Comparison of ENCODE assay signal across 10 cellular contexts in genomic region chr4:83561381-83561780, GRCh38. TPM values are rescaled to one million over a fixed set of nuclear protein-coding genes. Genes with fewer than 3 reads are reported as not detected.
DNase-seq lines count a peak whose midpoint lies in the region; ATAC-seq and TF ChIP-seq lines count a peak whose summit lies in the region.
"Had no signal": no experiment of that assay in that cellular context is flagged by ENCODE, and none has a peak within 500 bp of the region (broad histone marks: within the 10 kb centered on the region; RNA-seq: fewer than 3 reads in every experiment).

No MANE protein-coding gene starts in this region.

- ATAC-seq in HCT116 = peak; percentile 78
- ATAC-seq in activated T-helper 17 cell treated with anti-CD3 and anti-CD28 coated beads, Interleukin-2, amount 50 U/mL, for 72 hours (replicated peaks) = peak; percentile 78

- TF ChIP-seq POLR2A in HCT116 (IDR thresholded peaks at IDR 0.05; ENCODE audit: borderline replicate concordance, extremely low read depth, insufficient read depth, insufficient read length) = no peak

- H3K4me1 ChIP-seq in HCT116 (ENCODE audit: control insufficient read depth in 1 of 2, insufficient read depth in 2 of 2, low read length in 2 of 2) = peaks cover 33 to 56% of the 10 kb centered on the region in 2 experiments

- peak overlapping the region; percentile 17 for H3K9ac ChIP-seq in HCT116 (ENCODE audit: low read length)

- TF ChIP-seq RAD21 in HCT116 (IDR thresholded peaks at IDR 0.05; ENCODE audit: low read depth) = no peak

- H3K9me3 ChIP-seq in HCT116 (ENCODE audit: control insufficient read depth in 1 of 2, insufficient read depth in 1 of 2, low read depth in 1 of 2, low read length in 2 of 2) = no peaks in the 10 kb centered on the region

- H3K36me3 Mint-ChIP-seq in activated T-helper 17 cell treated with anti-CD3 and anti-CD28 coated beads, Interleukin-2, amount 50 U/mL, for 72 hours (ENCODE audit: low read depth) = no peaks in the 10 kb centered on the region

- H3K27ac ChIP-seq in HCT116 (ENCODE audit: low read depth, low read length) = no peak overlapping the region

- POLR2A ChIA-PET in HCT116 (lab: Charles Lee) = no interaction called here

- H4K20me1 ChIP-seq in HCT116 (ENCODE audit: insufficient read depth) = peaks cover 7% of the 10 kb centered on the region; the same call in 1 of the 2 replicates

- in situ Hi-C loops in GM13976 (cut with MboI; ENCODE audit: low sequenced_read_pairs, unreplicated experiment) = no loop called here

- peaks cover 41% of the 10 kb centered on the region for H3K79me2 ChIP-seq in HCT116 (ENCODE audit: insufficient read depth, low read length)

- H3K27ac Mint-ChIP-seq in activated T-helper 17 cell treated with anti-CD3 and anti-CD28 coated beads, Interleukin-2, amount 50 U/mL, for 72 hours = no peak overlapping the region

- CTCF ChIA-PET in HCT116 (lab: Charles Lee) = no interaction called here

- DNase-seq in AG09309 (ENCODE audit: low read depth) (peak; percentile 27), HCT116 (ENCODE audit: low read depth, low spot score) (peak; percentile 80), kidney tubule cell (ENCODE audit: low spot score) (peak; percentile 87), occipital lobe (lab: John Stamatoyannopoulos, UW) (no peak), GM13976 (ENCODE audit: low spot score) (no peak), OCI-M2 (lab: John Stamatoyannopoulos, UW; ENCODE audit: unreplicated experiment) (no peak), AML-193 (lab: John Stamatoyannopoulos, UW) (no peak)
- DNase-seq: activated T-cell treated with anti-CD3 and anti-CD28 coated beads for 4 hours, NCI-H446 treated with DMSO at 0.1 percent for 48 hours had no signal

- peak overlapping the region; percentile 49 for H3K4me2 ChIP-seq in HCT116 (ENCODE audit: low read length)

- H2AFZ ChIP-seq in HCT116 (ENCODE audit: low read depth, low read length, poor library complexity, severe bottlenecking) = no peak overlapping the region

- no TSS peak for BruUV-seq in HCT116 (replicated peaks; lab: Mats Ljungman, UMichigan)

- RAD21 ChIA-PET in HCT116 (lab: Charles Lee; ENCODE audit: low non-redundant PET in 1 of 2, low total read pairs in 2 of 2, uncharacterized antibody in 2 of 2, unreplicated experiment in 2 of 2) = no interaction called here

- no peaks in the 10 kb centered on the region for H3K9me2 ChIP-seq in HCT116 (ENCODE audit: insufficient read depth)

- no peaks in the 10 kb centered on the region for H3K27me3 ChIP-seq in HCT116 (ENCODE audit: insufficient read depth, low read length)

- no peaks in the 10 kb centered on the region for H3K27me3 Mint-ChIP-seq in activated T-helper 17 cell treated with anti-CD3 and anti-CD28 coated beads, Interleukin-2, amount 50 U/mL, for 72 hours

- intact Hi-C loops in HCT116 (cut with micrococcal nuclease) = no loop called here

- no peaks in the 10 kb centered on the region for H3K9me3 Mint-ChIP-seq in activated T-helper 17 cell treated with anti-CD3 and anti-CD28 coated beads, Interleukin-2, amount 50 U/mL, for 72 hours

- H3K4me3 Mint-ChIP-seq in activated T-helper 17 cell treated with anti-CD3 and anti-CD28 coated beads, Interleukin-2, amount 50 U/mL, for 72 hours = no peak overlapping the region

- H3K36me3 ChIP-seq in HCT116 (ENCODE audit: control insufficient read depth in 1 of 2, insufficient read depth in 2 of 2, low read length in 2 of 2) = no peaks in the 10 kb centered on the region

- H3K4me1 Mint-ChIP-seq in activated T-helper 17 cell treated with anti-CD3 and anti-CD28 coated beads, Interleukin-2, amount 50 U/mL, for 72 hours = peaks cover 22% of the 10 kb centered on the region

- H3K4me3 ChIP-seq in AG09309 (ENCODE audit: control insufficient read depth, low read depth, low read length) (no peak overlapping the region), HCT116 (replicated peaks in 1 of 2; ENCODE audit: low read depth in 1 of 2, low read length in 2 of 2) (no peak overlapping the region)

- TF ChIP-seq CTCF in AG09309 (IDR thresholded peaks at IDR 0.05; ENCODE audit: control insufficient read depth, insufficient read depth, low read depth, low read length, missing control alignments) (no peak), HCT116 (IDR thresholded peaks at IDR 0.05 in 2 of 3, conservative IDR thresholded peaks at IDR 0.05 in 1 of 3; ENCODE audit: borderline replicate concordance in 1 of 3, insufficient read depth in 1 of 3, low read depth in 2 of 3, low read length in 2 of 3) (no peak), GM13976 (IDR thresholded peaks at IDR 0.05; ENCODE audit: borderline replicate concordance, control extremely low read depth, extremely low read depth, insufficient read depth, missing control alignments) (no peak)

TF ChIP-seq in HCT116, 20 proteins besides CTCF, POLR2A, EP300 and RAD21 (continues in another document):
- TF ChIP-seq EGR1 (IDR thresholded peaks at IDR 0.05; ENCODE audit: low read depth) (peak; percentile 34; the same call in 1 of the 2 replicates), EZH2phosphoT487 (IDR thresholded peaks at IDR 0.05; ENCODE audit: borderline replicate concordance) (no peak), MAX (IDR thresholded peaks at IDR 0.05) (peak; percentile 96), YY1 (IDR thresholded peaks at IDR 0.05; ENCODE audit: extremely low read depth, insufficient replicate concordance, low read depth, low read length) (peak; percentile 18), POLR2AphosphoS5 (IDR thresholded peaks at IDR 0.05; ENCODE audit: low read depth, low read length) (peak; percentile 42; the same call in 1 of the 2 replicates), TCF7L2 (IDR thresholded peaks at IDR 0.05; ENCODE audit: borderline replicate concordance, extremely low read depth, insufficient read depth, insufficient read length) (peak; percentile 79), EZH2 (IDR thresholded peaks at IDR 0.05) (no peak), SIN3A (IDR thresholded peaks at IDR 0.05; ENCODE audit: low read depth) (peak; percentile 85), ZNF274 (IDR thresholded peaks at IDR 0.05; ENCODE audit: low read depth, low read length) (no peak), FOSL1 (IDR thresholded peaks at IDR 0.05; ENCODE audit: low read depth) (peak; percentile 83), JUND (IDR thresholded peaks at IDR 0.05) (peak; percentile 91), ZBTB33 (IDR thresholded peaks at IDR 0.05; ENCODE audit: extremely low read depth, insufficient replicate concordance, low read length) (no peak), ZFX (IDR thresholded peaks at IDR 0.05) (no peak), SP1 (IDR thresholded peaks at IDR 0.05; ENCODE audit: low read depth) (peak; percentile 88), CBX3 (IDR thresholded peaks at IDR 0.05; ENCODE audit: low read depth) (peak; percentile 96), ATF3 (IDR thresholded peaks at IDR 0.05) (peak; percentile 54), REST (IDR thresholded peaks at IDR 0.05; ENCODE audit: low read depth) (no peak), SRF (IDR thresholded peaks at IDR 0.05; ENCODE audit: low read depth) (peak; percentile 31; the same call in 1 of the 2 replicates)

RNA-seq across cellular contexts. Expression of gene GPAT3, which starts 25.5 kb away (rescaled TPM):
- total RNA-seq in HCT116 (2021; ENCODE audit: unreplicated experiment) = 36.7 TPM
- polyA plus RNA-seq in HCT116 (2012) = 12.4 and 18.9 TPM in 2 replicates
- 1 to 10 TPM; 5.6 to 8.8 TPM for total RNA-seq in activated T-helper 17 cell treated with anti-CD3 and anti-CD28 coated beads, Interleukin-2, amount 50 U/mL, for 72 hours
- not detected for total RNA-seq in occipital lobe

Comparison
In these comparisons a context has a peak if more than half of its experiments do, and no peak if none do; other contexts are left out.
1. DNase-seq: peak in AG09309 (single experiment), HCT116 (single experiment) and kidney tubule cell (single experiment); none in occipital lobe (single experiment), GM13976 (single experiment), OCI-M2 (single experiment) and AML-193 (0 of 2).